10 cellular contexts compared by ENCODE assay signal in the genomic region with DNA sequence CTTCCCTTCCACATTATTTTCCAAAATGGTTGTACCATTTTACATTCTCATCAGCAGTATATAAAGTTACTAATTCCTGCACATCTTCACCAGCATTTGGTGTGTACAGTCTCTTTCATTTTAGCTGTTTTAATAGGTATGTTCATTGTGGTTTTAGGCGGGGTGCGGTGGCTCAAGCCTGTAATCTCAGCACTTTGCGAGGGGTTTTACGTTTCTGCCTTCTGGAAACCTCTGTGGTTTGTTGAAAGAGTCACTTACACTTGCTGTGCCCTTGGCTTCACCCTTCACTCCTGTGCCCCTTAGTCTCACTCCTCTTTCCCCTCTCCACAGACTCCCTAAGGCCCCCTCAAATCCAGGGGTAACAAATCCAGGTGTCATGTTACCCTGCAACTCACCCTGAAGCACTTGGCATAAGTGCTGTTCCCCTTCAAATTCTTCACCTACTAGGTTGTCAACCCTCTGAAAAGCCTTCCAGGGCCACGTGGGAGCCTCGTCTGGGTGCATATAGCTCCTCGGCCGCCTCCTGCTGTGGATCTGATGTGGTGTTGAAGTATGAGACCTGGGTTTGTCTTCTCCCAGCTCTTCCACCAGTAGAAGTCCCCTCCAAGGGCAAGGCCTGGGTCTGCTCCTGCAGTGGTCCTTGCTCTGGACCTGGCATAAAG. TPM values are rescaled to one million over a fixed set of nuclear protein-coding genes. Genes with fewer than 3 reads are reported as not detected.
A peak's percentile ranks its signal among the peaks of the same experiment; 100 is the strongest.
DNase-seq lines count a peak whose midpoint lies in the region; ATAC-seq and TF ChIP-seq lines count a peak whose summit lies in the region.
"Had no signal": no experiment of that assay in that cellular context is flagged by ENCODE, and none has a peak within 500 bp of the region (broad histone marks: within the 10 kb centered on the region; RNA-seq: fewer than 3 reads in every experiment).

No MANE protein-coding gene starts in this region.

- peaks cover 6 to 10% of the 10 kb centered on the region in 2 donors for H3K4me1 Mint-ChIP-seq in effector memory CD8-positive, alpha-beta T cell (ENCODE audit: low read depth in 2 of 2)
- no peaks in the 10 kb centered on the region for H3K4me1 Mint-ChIP-seq in Calu3 (ENCODE audit: low read depth, unreplicated experiment)

- H3K27me3 ChIP-seq in OCI-LY1 (ENCODE audit: insufficient read depth, low read length) = no peaks in the 10 kb centered on the region
- H3K27me3 ChIP-seq: body of pancreas, MG63, right lobe of liver had no signal

- H3K36me3 ChIP-seq in OCI-LY1 (ENCODE audit: insufficient read depth, low read length) = peaks cover 13% of the 10 kb centered on the region; the same call in 1 of the 2 replicates
- H3K36me3 ChIP-seq: right lobe of liver had no signal

- no peaks in the 10 kb centered on the region for H3K9me3 ChIP-seq in OCI-LY1 (ENCODE audit: low read length)
- H3K9me3 ChIP-seq: body of pancreas, Caco-2, MG63, right lobe of liver had no signal

- H3F3A ChIP-seq in OCI-LY1 (ENCODE audit: insufficient read depth, low read length) = no peaks in the 10 kb centered on the region

- H3K9me2 ChIP-seq in OCI-LY1 (ENCODE audit: low read depth, low read length) = no peaks in the 10 kb centered on the region

- TF ChIP-seq CTCF in OCI-LY1 (IDR thresholded peaks at IDR 0.05; ENCODE audit: low read length) = no peak
- TF ChIP-seq CTCF in lower leg skin (IDR thresholded peaks at IDR 0.05) = no peak
- no peak for TF ChIP-seq CTCF in Calu3 (IDR thresholded peaks at IDR 0.05; ENCODE audit: unreplicated experiment)

- intact Hi-C loops in lower leg skin (cut with DNase I; ENCODE audit: low total_unique reads) (no loop called here), Calu3 (cut with micrococcal nuclease; ENCODE audit: unreplicated experiment) (no loop called here)

- peak overlapping the region; percentile 65 to 81 for H3K27ac Mint-ChIP-seq in effector memory CD8-positive, alpha-beta T cell
- no peak overlapping the region for H3K27ac Mint-ChIP-seq in Calu3 (ENCODE audit: unreplicated experiment)

- H4K20me1 ChIP-seq in OCI-LY1 (ENCODE audit: insufficient read depth, low read length) = no peaks in the 10 kb centered on the region

- CTCF ChIA-PET in Calu3 (lab: Charles Lee) = interaction anchor here (0.6 kb wide), 2 partner anchors 37 to 185 kb away, joined by 4 read pairs; no protein-coding TSS in a partner anchor

- no peak overlapping the region for H3K4me2 ChIP-seq in OCI-LY1 (ENCODE audit: low read length)

- no peaks in the 10 kb centered on the region for H3K27me3 Mint-ChIP-seq in effector memory CD8-positive, alpha-beta T cell
- H3K27me3 Mint-ChIP-seq in Calu3 (ENCODE audit: unreplicated experiment) = no peaks in the 10 kb centered on the region

- no peaks in the 10 kb centered on the region for H3K79me2 ChIP-seq in OCI-LY1 (ENCODE audit: insufficient read depth, low read length)

- H3K36me3 Mint-ChIP-seq in effector memory CD8-positive, alpha-beta T cell (ENCODE audit: insufficient read depth) = peaks cover 68% of the 10 kb centered on the region
- peaks cover 23% of the 10 kb centered on the region for H3K36me3 Mint-ChIP-seq in Calu3 (ENCODE audit: insufficient read depth, unreplicated experiment)

- H3K4me1 ChIP-seq in OCI-LY1 (ENCODE audit: insufficient read depth, low read length, severe bottlenecking) = peaks cover 20% of the 10 kb centered on the region
- H3K4me1 ChIP-seq: body of pancreas, Caco-2, right lobe of liver had no signal

- H3K9ac ChIP-seq in OCI-LY1 (ENCODE audit: low read length) = no peak overlapping the region

- H3K4me3 ChIP-seq in OCI-LY1 (ENCODE audit: low read depth, low read length, poor library complexity, severe bottlenecking) = no peak overlapping the region
- H3K4me3 ChIP-seq in lower leg skin (ENCODE audit: low read depth, poor library complexity, severe bottlenecking) = no peak overlapping the region
- H3K4me3 ChIP-seq: body of pancreas, MG63, right lobe of liver had no signal

- no peaks in the 10 kb centered on the region for H3K9me3 Mint-ChIP-seq in effector memory CD8-positive, alpha-beta T cell
- no peaks in the 10 kb centered on the region for H3K9me3 Mint-ChIP-seq in Calu3 (ENCODE audit: low read depth, unreplicated experiment)

- WGBS in lower leg skin, 2 donors = 70 to 74% methylated on average over 8 of the region's 8 CpGs

- BruUV-seq in Calu3 (replicated peaks; lab: Mats Ljungman, UMichigan) = no TSS peak

- peak; percentile 62 for ATAC-seq in effector memory CD8-positive, alpha-beta T cell (replicated peaks)
- ATAC-seq in GM19395 (IDR thresholded peaks at IDR 0.05; ENCODE audit: unreplicated experiment) = no peak
- ATAC-seq: body of pancreas, right lobe of liver had no signal

- H3K4me3 Mint-ChIP-seq in effector memory CD8-positive, alpha-beta T cell = peak overlapping the region; percentile 27 to 42
- H3K4me3 Mint-ChIP-seq in Calu3 (ENCODE audit: low read depth, unreplicated experiment) = no peak overlapping the region

- no peak overlapping the region for H2AFZ ChIP-seq in OCI-LY1 (ENCODE audit: low read length)

- H3K27ac ChIP-seq in OCI-LY1 (ENCODE audit: low read depth, low read length, poor library complexity, severe bottlenecking) = peak overlapping the region; percentile 1
- H3K27ac ChIP-seq: body of pancreas, right lobe of liver had no signal

- TF ChIP-seq POLR2A in lower leg skin (IDR thresholded peaks at IDR 0.05) = no peak

- peak; percentile 38 for DNase-seq in DMS79 (lab: John Stamatoyannopoulos, UW)
- DNase-seq in effector memory CD8-positive, alpha-beta T cell = no peak
- DNase-seq in lower leg skin (ENCODE audit: low spot score in 2 of 2) = no peak
- no peak for DNase-seq in Calu3
- DNase-seq: body of pancreas, Caco-2, MG63, right lobe of liver had no signal

RNA-seq across cellular contexts. Expression of a gene that starts 20.8 kb away (rescaled TPM):
- total RNA-seq in lower leg skin = 10 to 100 TPM; 31.5 to 45.9 (median 37.9) TPM
- 57.3 and 64.1 TPM in 2 replicates for total RNA-seq in Calu3 (2022)

RNA-seq across cellular contexts. Expression of a gene that starts 42.7 kb away (rescaled TPM):
- total RNA-seq in lower leg skin (10 to 100 TPM; 44.1 to 51.9 (median 45.4) TPM), Calu3 (2022) (53.3 and 68.5 TPM in 2 replicates)

RNA-seq across cellular contexts. Expression of a gene that starts 43.1 kb away (rescaled TPM):
- total RNA-seq in lower leg skin (100 to 1,000 TPM in 1 of 4 donors, 10 to 100 TPM in 3; 64.0 to 103 (median 83.1) TPM), Calu3 (2022) (94.0 and 94.5 TPM in 2 replicates)

RNA-seq across cellular contexts. Expression of a gene that starts 44.1 kb away (rescaled TPM):
- total RNA-seq in lower leg skin (10 to 100 TPM; 27.3 to 56.1 (median 42.8) TPM), Calu3 (2022) (4.6 and 6.3 TPM in 2 replicates)
